Comparison of ENCODE assay signal across 12 cellular contexts in the genomic region with DNA sequence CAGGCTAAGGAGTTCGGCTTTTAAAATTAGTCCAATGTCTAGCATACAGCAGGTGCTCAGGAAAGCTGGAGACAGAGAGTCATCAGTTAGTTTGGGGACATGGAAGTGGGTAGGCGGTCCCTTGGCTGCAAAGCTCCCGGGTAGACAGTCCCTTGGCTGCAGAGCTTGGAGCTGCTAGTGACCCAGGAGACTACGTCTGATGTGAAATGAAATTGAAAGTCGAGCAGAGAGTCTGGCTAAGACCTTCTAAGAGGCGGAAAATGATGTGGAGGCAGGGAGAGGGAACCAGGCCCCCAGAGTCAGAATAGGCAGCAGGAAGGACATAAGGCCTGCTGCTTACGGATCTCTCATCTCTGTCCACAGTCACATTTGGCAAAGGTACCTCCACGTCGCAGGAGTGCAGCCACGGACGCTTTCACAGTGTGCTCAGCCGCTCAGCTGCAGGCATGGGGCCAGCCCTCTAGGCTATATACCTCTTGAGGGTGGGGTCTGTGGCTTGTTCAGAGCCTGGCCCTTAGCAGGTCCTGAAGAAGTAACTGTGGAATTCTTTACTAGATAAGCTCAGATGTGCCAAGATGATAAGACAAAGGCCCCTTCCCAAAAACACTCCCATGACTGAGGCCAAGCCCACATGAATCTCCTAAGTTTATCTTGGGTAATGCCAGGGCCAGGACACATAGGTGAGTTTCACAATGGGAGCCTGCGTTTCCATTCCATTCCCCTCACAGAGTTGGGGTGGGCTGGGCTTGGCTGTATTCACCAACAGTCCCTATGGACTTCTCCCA.
DNase-seq lines count a peak whose midpoint lies in the region; ATAC-seq, FAIRE-seq and TF ChIP-seq lines count a peak whose summit lies in the region.
"Had no signal": no experiment of that assay in that cellular context is flagged by ENCODE, and none has a peak within 500 bp of the region (broad histone marks: within the 10 kb centered on the region; RNA-seq: fewer than 3 reads in every experiment).

No MANE protein-coding gene starts in this region.

- H3K4me1 ChIP-seq in neuronal stem cell (ENCODE audit: control insufficient read depth in 2 of 2, insufficient read depth in 1 of 2, low read depth in 1 of 2, low read length in 2 of 2): no peaks in the 10 kb centered on the region
- H3K4me1 ChIP-seq: gastrocnemius medialis had no signal

- no peak overlapping the region for H3K4me2 ChIP-seq in neuronal stem cell (ENCODE audit: insufficient read depth, low read length, poor library complexity, severe bottlenecking)

- H4K8ac ChIP-seq in neuronal stem cell (ENCODE audit: low read depth, low read length): no peak overlapping the region

- H3K9ac ChIP-seq in neuronal stem cell (ENCODE audit: low read depth, low read length, poor library complexity): no peak overlapping the region

- H3K27ac ChIP-seq in RWPE1 (peak overlapping the region; percentile 57), neuronal stem cell (replicated peaks; ENCODE audit: low read length) (no peak overlapping the region)
- H3K27ac ChIP-seq: gastrocnemius medialis, HL-60 had no signal

- no peak overlapping the region for H2BK15ac ChIP-seq in neuronal stem cell (ENCODE audit: low read length)

- CTCF ChIA-PET in RWPE1 (lab: Yijun Ruan, JAX): interaction anchor here (0.5 to 1.0 kb wide), 4 partner anchors 11 to 451 kb away, joined by 3 to 4 read pairs (median 3); no protein-coding TSS in a partner anchor

- H3K9me3 ChIP-seq in neuronal stem cell (replicated peaks in 1 of 2; ENCODE audit: control insufficient read depth in 2 of 2, insufficient read depth in 1 of 2, low read depth in 1 of 2, low read length in 2 of 2): peaks cover 0 to 3% of the 10 kb centered on the region in 2 donors
- H3K9me3 ChIP-seq: gastrocnemius medialis had no signal

- H2BK12ac ChIP-seq in neuronal stem cell (ENCODE audit: low read length): no peak overlapping the region

- peak overlapping the region; percentile 27 for H3K23ac ChIP-seq in neuronal stem cell (ENCODE audit: low read depth, low read length, poor library complexity)

- FAIRE-seq in urothelium cell line (lab: Jason Lieb, UNC): no peak

- TF ChIP-seq POLR2A in GM19193 (IDR thresholded peaks at IDR 0.05; ENCODE audit: extremely low read depth, insufficient read depth, insufficient read length): peak; percentile 28

- no peak overlapping the region for H3K4me3 ChIP-seq in neuronal stem cell (ENCODE audit: low read length in 2 of 2)
- H3K4me3 ChIP-seq: gastrocnemius medialis had no signal

- no peak overlapping the region for H3K18ac ChIP-seq in neuronal stem cell (ENCODE audit: low read length)

- H4K91ac ChIP-seq in neuronal stem cell (ENCODE audit: low read depth, low read length, poor library complexity): no peak overlapping the region

- H3K4ac ChIP-seq in neuronal stem cell (ENCODE audit: low read length): no peak overlapping the region

- TF ChIP-seq CTCF in RWPE1 (conservative IDR thresholded peaks at IDR 0.05; ENCODE audit: low read depth): no peak

- no peak overlapping the region for H2AFZ ChIP-seq in neuronal stem cell (ENCODE audit: low read length)

- H3K27me3 ChIP-seq in neuronal stem cell (ENCODE audit: control insufficient read depth in 3 of 3, insufficient read depth in 3 of 3, low read depth in 1 of 3, low read length in 3 of 3): no peaks in the 10 kb centered on the region
- H3K27me3 ChIP-seq: gastrocnemius medialis had no signal

- no peak overlapping the region for H2BK120ac ChIP-seq in neuronal stem cell (ENCODE audit: low read depth, low read length)

- H3K79me1 ChIP-seq in neuronal stem cell (ENCODE audit: low read depth, low read length): no peaks in the 10 kb centered on the region

- no CpG with 5 or more reads among the region's 13 CpGs for WGBS in neuronal stem cell (ENCODE audit: extremely low coverage in 2 of 2, insufficient read length in 2 of 2, insufficient replicate concordance in 1 of 2), 2 donors

- H3K36me3 ChIP-seq in neuronal stem cell (replicated peaks in 1 of 2; ENCODE audit: control insufficient read depth in 2 of 2, insufficient read depth in 2 of 2, low read length in 2 of 2): no peaks in the 10 kb centered on the region
- H3K36me3 ChIP-seq: gastrocnemius medialis had no signal

- no peak overlapping the region for H2BK5ac ChIP-seq in neuronal stem cell (ENCODE audit: low read length)

- no peak overlapping the region for H3K14ac ChIP-seq in neuronal stem cell (ENCODE audit: low read length)

- DNase-seq in RWPE1 (ENCODE audit: low spot score) (no peak), neuronal stem cell (ENCODE audit: low spot score) (no peak), urothelium cell line (ENCODE audit: low spot score) (no peak), COR-L47 (lab: John Stamatoyannopoulos, UW) (no peak), GM03348 (ENCODE audit: low spot score) (no peak)
- DNase-seq: dermis blood vessel endothelial cell, gastrocnemius medialis, NCI-H1092 had no signal

- ATAC-seq in HG02571 (IDR thresholded peaks at IDR 0.05; ENCODE audit: unreplicated experiment) (peak; percentile 82), GM18498 (IDR thresholded peaks at IDR 0.05; ENCODE audit: unreplicated experiment) (no peak)
- ATAC-seq: gastrocnemius medialis had no signal

- no peak overlapping the region for H2AK5ac ChIP-seq in neuronal stem cell (ENCODE audit: low read depth, low read length)

- POLR2A ChIA-PET in RWPE1 (lab: Yijun Ruan, JAX; ENCODE audit: low non-redundant PET): no interaction called here
